In the genomic region with DNA sequence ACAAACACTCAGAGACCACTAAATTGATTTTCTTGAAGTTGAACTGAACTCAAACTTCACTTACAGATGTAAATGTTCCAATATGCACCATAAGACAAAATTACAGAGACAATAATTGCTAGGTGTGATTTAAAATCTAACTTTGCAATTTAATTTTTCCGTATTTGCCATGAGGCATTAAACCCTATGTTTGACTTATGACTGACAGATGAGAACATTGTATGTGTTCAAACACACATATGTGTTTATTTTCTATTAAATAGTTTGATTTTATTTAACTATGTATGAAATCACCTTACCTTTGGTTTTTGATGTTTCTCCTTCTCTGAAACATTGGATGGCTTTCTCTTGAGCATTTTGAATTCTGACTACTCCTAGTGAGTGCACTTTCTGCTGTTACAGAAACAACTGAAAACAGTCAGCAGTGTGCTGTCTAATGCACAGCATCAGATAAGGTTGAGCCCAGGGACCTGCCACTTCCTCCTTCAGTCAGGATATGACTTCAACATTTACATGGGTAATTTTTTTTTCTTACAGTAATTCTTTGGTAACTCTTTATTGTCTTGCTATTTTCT, we compare ENCODE assay signal across 9 cellular contexts.
A peak's percentile ranks its signal among the peaks of the same experiment; 100 is the strongest.
DNase-seq lines count a peak whose midpoint lies in the region; ATAC-seq, FAIRE-seq and TF ChIP-seq lines count a peak whose summit lies in the region.
"Had no signal": no experiment of that assay in that cellular context is flagged by ENCODE, and none has a peak within 500 bp of the region (broad histone marks: within the 10 kb centered on the region; RNA-seq: fewer than 3 reads in every experiment).

A gene (minus strand): TSS at position 410 of the 575 bp plus-strand sequence. CDS start 54 bp downstream, at position 356.

- no peak for FAIRE-seq in D721Med (lab: Jason Lieb, UNC)

- H3K4me3 ChIP-seq in rectal smooth muscle tissue (ENCODE audit: low read length): peak within 1 kb of the TSS; percentile 20
- H3K4me3 ChIP-seq: SK-N-MC had no signal

- peak in 4 of 5 experiments; percentile 43 to 98 (median 63) for DNase-seq in T-helper 2 cell
- DNase-seq in central memory CD4-positive, alpha-beta T cell: peak; percentile 81
- no peak for DNase-seq in HCEC 1CT
- DNase-seq in D721Med (ENCODE audit: insufficient read length, low spot score): no peak
- no peak for DNase-seq in AG20443 (ENCODE audit: low spot score)

- no peak within 1 kb of the TSS for H3K27ac ChIP-seq in rectal smooth muscle tissue (ENCODE audit: low read depth, low read length)
- H3K27ac ChIP-seq: SK-N-MC had no signal

- H3K36me3 ChIP-seq in rectal smooth muscle tissue (ENCODE audit: control insufficient read depth, insufficient read depth, low read length): no peaks in the 10 kb centered on the region

- H3K27me3 ChIP-seq in rectal smooth muscle tissue (ENCODE audit: control insufficient read depth, insufficient read depth, low read length): no peaks in the 10 kb centered on the region

- ATAC-seq in GM19043 (IDR thresholded peaks at IDR 0.05; ENCODE audit: low read depth, unreplicated experiment) (peak; percentile 80), HG03097 (IDR thresholded peaks at IDR 0.05; ENCODE audit: low FRiP score, unreplicated experiment) (peak; percentile 88)

- TF ChIP-seq CTCF in D721Med (IDR thresholded peaks at IDR 0.05; ENCODE audit: insufficient read depth, missing control alignments): no peak

- H3K4me1 ChIP-seq in rectal smooth muscle tissue (ENCODE audit: control insufficient read depth, insufficient read depth, low read length): no peaks in the 10 kb centered on the region

- H3K9ac ChIP-seq in rectal smooth muscle tissue (ENCODE audit: low read length): no peak within 1 kb of the TSS

Comparison
In these comparisons a context has a peak if more than half of its experiments do, and no peak if none do; other contexts are left out.
1. DNase-seq: peak in T-helper 2 cell (4 of 5) and central memory CD4-positive, alpha-beta T cell (single experiment); none in HCEC 1CT (single experiment), D721Med (single experiment) and AG20443 (single experiment).